ENCODE assay signal across 13 cellular contexts in genomic region chr13:83881031-83881727, GRCh38. TPM values are rescaled to one million over a fixed set of nuclear protein-coding genes. Genes with fewer than 3 reads are reported as not detected.
DNase-seq lines count a peak whose midpoint lies in the region; ATAC-seq and TF ChIP-seq lines count a peak whose summit lies in the region.
"Had no signal": no experiment of that assay in that cellular context is flagged by ENCODE, and none has a peak within 500 bp of the region (broad histone marks: within the 10 kb centered on the region; RNA-seq: fewer than 3 reads in every experiment).

No MANE protein-coding gene starts in this region.

- H3K4me3 Mint-ChIP-seq in naive thymus-derived CD8-positive, alpha-beta T cell, result no peak overlapping the region
- no peak overlapping the region for H3K4me3 Mint-ChIP-seq in activated naive CD4-positive, alpha-beta T cell treated with anti-CD3 and anti-CD28 coated beads for 36 hours
- H3K4me3 Mint-ChIP-seq in activated CD4-positive, alpha-beta memory T cell treated with anti-CD3 and anti-CD28 coated beads for 36 hours, result no peak overlapping the region

- DNase-seq in body of pancreas (no peak), medulla oblongata (ENCODE audit: extremely low spot score) (peak; percentile 37), GM20000 (ENCODE audit: low spot score) (no peak)
- DNase-seq in naive thymus-derived CD8-positive, alpha-beta T cell, result no peak
- no peak for DNase-seq in activated naive CD4-positive, alpha-beta T cell treated with anti-CD3 and anti-CD28 coated beads for 36 hours
- no peak for DNase-seq in activated CD4-positive, alpha-beta memory T cell treated with anti-CD3 and anti-CD28 coated beads for 36 hours
- DNase-seq: NCI-H2107 had no signal

- intact Hi-C loops in body of pancreas (cut with DNase I), result no loop called here
- intact Hi-C loops in activated naive CD4-positive, alpha-beta T cell treated with anti-CD3 and anti-CD28 coated beads for 36 hours (cut with micrococcal nuclease), result no loop called here
- intact Hi-C loops in activated CD4-positive, alpha-beta memory T cell treated with anti-CD3 and anti-CD28 coated beads for 36 hours (cut with micrococcal nuclease), result no loop called here

- H3K4me1 ChIP-seq in HUES48 (ENCODE audit: control insufficient read depth, insufficient read depth, low read length), result peaks cover 40% of the 10 kb centered on the region
- H3K4me1 ChIP-seq in body of pancreas, result peaks cover 8% of the 10 kb centered on the region
- H3K4me1 ChIP-seq: BLaER1, lower lobe of right lung had no signal

- no peak for TF ChIP-seq POLR2A in body of pancreas (IDR thresholded peaks at IDR 0.05)

- H3K27me3 ChIP-seq in HUES48 (ENCODE audit: control insufficient read depth, insufficient read depth, low read length) (peaks cover 88% of the 10 kb centered on the region), body of pancreas (no peaks in the 10 kb centered on the region)
- H3K27me3 ChIP-seq: BLaER1 had no signal

- H3K4me3 ChIP-seq in HUES48 (ENCODE audit: low read depth, low read length) (peak overlapping the region; percentile 71), body of pancreas (peak overlapping the region in 1 of 2 donors; percentile 35)
- H3K4me3 ChIP-seq: BLaER1, lower lobe of right lung had no signal

- POLR2A ChIA-PET in naive thymus-derived CD8-positive, alpha-beta T cell (lab: Charles Lee), result no interaction called here
- POLR2A ChIA-PET in activated CD4-positive, alpha-beta memory T cell treated with anti-CD3 and anti-CD28 coated beads for 36 hours (lab: Charles Lee), result no interaction called here

- 1 to 2% methylated on average over 23 of the region's 23 CpGs for WGBS in body of pancreas, 2 donors

- H3K9me3 Mint-ChIP-seq in naive thymus-derived CD8-positive, alpha-beta T cell, result peaks cover 0 to 25% (median 4%) of the 10 kb centered on the region in 9 donors
- no peaks in the 10 kb centered on the region for H3K9me3 Mint-ChIP-seq in activated naive CD4-positive, alpha-beta T cell treated with anti-CD3 and anti-CD28 coated beads for 36 hours
- no peaks in the 10 kb centered on the region for H3K9me3 Mint-ChIP-seq in activated CD4-positive, alpha-beta memory T cell treated with anti-CD3 and anti-CD28 coated beads for 36 hours

- peaks cover 0 to 28% (median 2%) of the 10 kb centered on the region in 3 donors for H3K36me3 Mint-ChIP-seq in naive thymus-derived CD8-positive, alpha-beta T cell
- no peaks in the 10 kb centered on the region for H3K36me3 Mint-ChIP-seq in activated naive CD4-positive, alpha-beta T cell treated with anti-CD3 and anti-CD28 coated beads for 36 hours (ENCODE audit: low read depth)
- no peaks in the 10 kb centered on the region for H3K36me3 Mint-ChIP-seq in activated CD4-positive, alpha-beta memory T cell treated with anti-CD3 and anti-CD28 coated beads for 36 hours

- H3K27ac ChIP-seq in 22Rv1, result peak overlapping the region; percentile 77
- H3K27ac ChIP-seq in HUES48 (ENCODE audit: low read depth, low read length), result no peak overlapping the region
- peak overlapping the region in 1 of 4 donors; percentile 63 for H3K27ac ChIP-seq in body of pancreas
- H3K27ac ChIP-seq: BLaER1, lower lobe of right lung had no signal

- H3K4me1 Mint-ChIP-seq in naive thymus-derived CD8-positive, alpha-beta T cell, result peaks cover 8 to 30% (median 15%) of the 10 kb centered on the region in 4 donors
- H3K4me1 Mint-ChIP-seq in activated naive CD4-positive, alpha-beta T cell treated with anti-CD3 and anti-CD28 coated beads for 36 hours (ENCODE audit: low read depth), result peaks cover 12% of the 10 kb centered on the region
- H3K4me1 Mint-ChIP-seq in activated CD4-positive, alpha-beta memory T cell treated with anti-CD3 and anti-CD28 coated beads for 36 hours (ENCODE audit: low read depth), result peaks cover 18% of the 10 kb centered on the region

- ATAC-seq in body of pancreas, result peak; percentile 18
- ATAC-seq in naive thymus-derived CD8-positive, alpha-beta T cell, result no peak
- ATAC-seq: Right ventricle myocardium inferior had no signal

- H3K9ac ChIP-seq in HUES48 (ENCODE audit: low read depth, low read length), result no peak overlapping the region
- H3K9ac ChIP-seq: BLaER1 had no signal

- no peaks in the 10 kb centered on the region for H3K9me3 ChIP-seq in HUES48 (ENCODE audit: control insufficient read depth, insufficient read depth, low read length)
- H3K9me3 ChIP-seq in body of pancreas, result no peaks in the 10 kb centered on the region
- H3K9me3 ChIP-seq: lower lobe of right lung had no signal

- H3K36me3 ChIP-seq in HUES48 (ENCODE audit: control insufficient read depth, insufficient read depth, low read length) (no peaks in the 10 kb centered on the region), body of pancreas (replicated peaks in 1 of 2; ENCODE audit: insufficient read depth in 1 of 2, low read depth in 2 of 2) (no peaks in the 10 kb centered on the region)
- H3K36me3 ChIP-seq: BLaER1, lower lobe of right lung had no signal

- H3K27me3 Mint-ChIP-seq in naive thymus-derived CD8-positive, alpha-beta T cell, result peaks cover 42 to 80% (median 50%) of the 10 kb centered on the region in 5 donors
- peaks cover 66% of the 10 kb centered on the region for H3K27me3 Mint-ChIP-seq in activated naive CD4-positive, alpha-beta T cell treated with anti-CD3 and anti-CD28 coated beads for 36 hours (ENCODE audit: low read depth)
- peaks cover 57% of the 10 kb centered on the region for H3K27me3 Mint-ChIP-seq in activated CD4-positive, alpha-beta memory T cell treated with anti-CD3 and anti-CD28 coated beads for 36 hours

- TF ChIP-seq CTCF in 22Rv1 (IDR thresholded peaks at IDR 0.05) (no peak), body of pancreas (IDR thresholded peaks at IDR 0.05) (no peak), GM20000 (IDR thresholded peaks at IDR 0.05; ENCODE audit: extremely low read depth, missing control alignments) (no peak)

- no peak overlapping the region for H3K27ac Mint-ChIP-seq in naive thymus-derived CD8-positive, alpha-beta T cell
- no peak overlapping the region for H3K27ac Mint-ChIP-seq in activated naive CD4-positive, alpha-beta T cell treated with anti-CD3 and anti-CD28 coated beads for 36 hours
- H3K27ac Mint-ChIP-seq in activated CD4-positive, alpha-beta memory T cell treated with anti-CD3 and anti-CD28 coated beads for 36 hours, result no peak overlapping the region

- CTCF ChIA-PET in activated naive CD4-positive, alpha-beta T cell treated with anti-CD3 and anti-CD28 coated beads for 36 hours (lab: Charles Lee), result no interaction called here
- CTCF ChIA-PET in activated CD4-positive, alpha-beta memory T cell treated with anti-CD3 and anti-CD28 coated beads for 36 hours (lab: Charles Lee), result no interaction called here

RNA-seq across cellular contexts. Expression of gene SLITRK1, which starts 1.1 kb away (rescaled TPM):
- total RNA-seq in body of pancreas, result 1 to 10 TPM in 1 of 2 donors, under 1 TPM in 1; 0.52 to 1.6 TPM
- total RNA-seq in naive thymus-derived CD8-positive, alpha-beta T cell, result not detected
- polyA plus RNA-seq in naive thymus-derived CD8-positive, alpha-beta T cell, result not detected
- total RNA-seq in activated naive CD4-positive, alpha-beta T cell treated with anti-CD3 and anti-CD28 coated beads for 36 hours, result not detected
- not detected for total RNA-seq in activated CD4-positive, alpha-beta memory T cell treated with anti-CD3 and anti-CD28 coated beads for 36 hours
- total RNA-seq: lower lobe of right lung, pulmonary artery endothelial cell, Right ventricle myocardium inferior had no signal
